In the genomic region with DNA sequence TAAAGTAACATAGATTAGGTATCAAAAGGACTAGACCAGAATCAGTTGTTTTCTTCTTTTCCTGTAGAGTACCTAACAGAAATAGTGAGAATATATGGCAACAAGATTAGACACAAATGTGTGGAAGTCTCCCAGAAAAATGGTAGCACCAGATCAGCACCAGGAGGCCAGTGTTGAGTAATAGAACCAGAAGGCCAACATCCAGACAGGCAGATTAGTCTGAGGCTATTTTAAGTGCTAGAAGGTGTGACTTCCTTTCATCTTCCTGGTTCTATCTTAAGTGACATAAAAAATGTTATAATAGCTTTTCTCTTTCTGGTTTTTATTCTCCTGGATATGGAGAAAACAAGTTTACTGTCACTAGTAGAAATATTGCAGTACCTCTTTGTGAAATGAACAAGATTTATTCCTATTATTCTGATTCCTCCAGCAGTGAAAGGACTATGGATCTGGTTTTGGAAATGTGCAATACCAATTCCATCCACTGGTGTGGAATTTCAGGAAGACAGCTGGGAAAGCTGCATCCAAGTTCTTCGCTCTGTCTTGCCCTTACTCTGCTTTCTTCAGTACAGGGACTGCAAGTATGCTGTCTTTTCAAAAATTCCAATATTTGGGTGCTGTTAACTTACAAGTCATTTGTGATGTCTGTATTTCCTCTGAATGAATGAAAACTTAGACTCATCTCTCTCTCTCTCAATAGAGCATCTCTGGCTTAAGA, we compare ENCODE assay signal across 6 cellular contexts. TPM values are rescaled to one million over a fixed set of nuclear protein-coding genes. Genes with fewer than 3 reads are reported as not detected.
DNase-seq lines count a peak whose midpoint lies in the region; ATAC-seq, FAIRE-seq and TF ChIP-seq lines count a peak whose summit lies in the region.

No MANE protein-coding gene starts in this region.

- H3K4me3 ChIP-seq in keratinocyte (ENCODE audit: control insufficient read depth in 2 of 3, extremely low read depth in 1 of 3, insufficient read depth in 2 of 3, low read depth in 1 of 3, low read length in 3 of 3) (no peak overlapping the region), MG63 (no peak overlapping the region), lower leg skin (ENCODE audit: low read depth, poor library complexity, severe bottlenecking) (no peak overlapping the region)

- H3K27ac ChIP-seq in keratinocyte (ENCODE audit: control insufficient read depth, insufficient read depth, low read length), result no peak overlapping the region

- DNase-seq in Caki2 (ENCODE audit: low read depth) (peak; percentile 3), RKO (ENCODE audit: low spot score) (peak; percentile 49), keratinocyte (ENCODE audit: low read depth, low spot score) (no peak), MG63 (no peak), lower leg skin (ENCODE audit: low spot score in 2 of 2) (no peak)

- no peak overlapping the region for H3K4me2 ChIP-seq in keratinocyte (ENCODE audit: control insufficient read depth, extremely low read depth, insufficient read depth, low read depth, low read length)

- H3K27me3 ChIP-seq in keratinocyte (ENCODE audit: control insufficient read depth, extremely low read depth, insufficient read depth, low read length) (no peaks in the 10 kb centered on the region), MG63 (no peaks in the 10 kb centered on the region)

- H4K20me1 ChIP-seq in keratinocyte (ENCODE audit: control insufficient read depth, extremely low read depth, insufficient read depth, low read length), result no peaks in the 10 kb centered on the region

- ATAC-seq in HG03097 (IDR thresholded peaks at IDR 0.05; ENCODE audit: low FRiP score, unreplicated experiment), result no peak

- no peaks in the 10 kb centered on the region for H3K79me2 ChIP-seq in keratinocyte (ENCODE audit: control insufficient read depth, insufficient read depth, low read length)

- no peaks in the 10 kb centered on the region for H3K4me1 ChIP-seq in keratinocyte (ENCODE audit: control insufficient read depth, extremely low read depth, insufficient read depth, low read length)

- no peaks in the 10 kb centered on the region for H3K9me3 ChIP-seq in keratinocyte (ENCODE audit: control insufficient read depth, low read depth, low read length)
- H3K9me3 ChIP-seq in MG63, result no peaks in the 10 kb centered on the region

- 79 to 81% methylated on average over 1 of the region's 1 CpG for WGBS in lower leg skin, 2 donors

- TF ChIP-seq CTCF in keratinocyte (optimal IDR thresholded peaks at IDR 0.05 in 1 of 3, IDR thresholded peaks at IDR 0.05 in 1 of 3, conservative IDR thresholded peaks at IDR 0.05 in 1 of 3; ENCODE audit: extremely low read depth in 1 of 3, insufficient read depth in 2 of 3, low read length in 3 of 3) (peak; percentile 43 to 60 (median 53)), lower leg skin (IDR thresholded peaks at IDR 0.05) (no peak)

- no peak for FAIRE-seq in keratinocyte (lab: Jason Lieb, UNC)

- in situ Hi-C loops in Caki2 (cut with HindIII; ENCODE audit: low pct_unique_long_range_greater_than_20kb, low sequenced_read_pairs), result no loop called here

- TF ChIP-seq POLR2A in lower leg skin (IDR thresholded peaks at IDR 0.05), result no peak

- no peak overlapping the region for H2AFZ ChIP-seq in keratinocyte (ENCODE audit: control insufficient read depth, low read length)

- no peak overlapping the region for H3K9ac ChIP-seq in keratinocyte (ENCODE audit: control insufficient read depth, extremely low read depth, insufficient read depth, low read length)

- no peaks in the 10 kb centered on the region for H3K9me1 ChIP-seq in keratinocyte (ENCODE audit: control insufficient read depth, extremely low read depth, insufficient read depth, low read length)

- dilution Hi-C loops in keratinocyte (cut with MboI; ENCODE audit: extremely low pct_ligation_motif_present, low sequenced_read_pairs), result no loop called here

- H3K36me3 ChIP-seq in keratinocyte (ENCODE audit: control insufficient read depth in 2 of 2, extremely low read depth in 1 of 2, insufficient read depth in 2 of 2, low read length in 2 of 2), result peaks cover 0 to 4% of the 10 kb centered on the region in 2 experiments
- H3K36me3 ChIP-seq in MG63, result peaks cover 17% of the 10 kb centered on the region

- intact Hi-C loops in lower leg skin (cut with DNase I; ENCODE audit: low total_unique reads), result no loop called here

RNA-seq across cellular contexts. Expression of a gene that starts 39.1 kb away (rescaled TPM):
- total RNA-seq in Caki2 (2014; rRNA removed; shearing (Covaris generic); ENCODE audit: low replicate concordance), result 0.51 and 0.52 TPM in 2 replicates
- polyA plus RNA-seq in keratinocyte, result 2.1 to 3.6 TPM (median 2.4 TPM) in 3 replicates
- 1.5 TPM for polyA plus RNA-seq in keratinocyte (2011; ENCODE audit: low read depth)
- polyA plus RNA-seq in keratinocyte (2011; cell fraction: cytosol; rRNA removed), result 1.4 and 3.2 TPM in 2 replicates
- polyA plus RNA-seq in keratinocyte (2011; cell fraction: nucleus; rRNA removed), result 2.9 and 3.5 TPM in 2 replicates
- 1.1 and 2.1 TPM in 2 replicates for polyA plus RNA-seq in keratinocyte (2012; ENCODE audit: low replicate concordance)
- polyA minus RNA-seq in keratinocyte, result 0.36 to 2.1 TPM in 2 of 3 replicates, not detected in the other
- not detected for polyA minus RNA-seq in keratinocyte (2011; cell fraction: cytosol; rRNA and poly(A)+ RNA removed)
- polyA minus RNA-seq in keratinocyte (2011; cell fraction: nucleus; rRNA and poly(A)+ RNA removed), result 0.74 and 1.0 TPM in 2 replicates
- total RNA-seq in MG63 (2014; rRNA removed; shearing (Covaris generic); ENCODE audit: low replicate concordance), result 2.2 and 4.7 TPM in 2 replicates
- 1 to 10 TPM; 2.0 to 4.4 (median 2.6) TPM for total RNA-seq in lower leg skin

RNA-seq across cellular contexts. Expression of a gene that starts 39.1 kb away (rescaled TPM):
- total RNA-seq in Caki2 (2014; rRNA removed; shearing (Covaris generic); ENCODE audit: low replicate concordance), result 22.2 and 32.8 TPM in 2 replicates
- 10.7 to 22.2 TPM (median 19.1 TPM) in 3 replicates for polyA plus RNA-seq in keratinocyte
- polyA plus RNA-seq in keratinocyte (2011; ENCODE audit: low read depth), result 5.1 TPM
- polyA plus RNA-seq in keratinocyte (2011; cell fraction: cytosol; rRNA removed), result 7.6 and 15.9 TPM in 2 replicates
- polyA plus RNA-seq in keratinocyte (2011; cell fraction: nucleus; rRNA removed), result 14.9 and 19.1 TPM in 2 replicates
- polyA plus RNA-seq in keratinocyte (2012; ENCODE audit: low replicate concordance), result 10.2 and 13.6 TPM in 2 replicates
- 3.7 to 10.6 TPM (median 6.7 TPM) in 3 replicates for polyA minus RNA-seq in keratinocyte
- 3.5 TPM for polyA minus RNA-seq in keratinocyte (2011; cell fraction: cytosol; rRNA and poly(A)+ RNA removed)
- polyA minus RNA-seq in keratinocyte (2011; cell fraction: nucleus; rRNA and poly(A)+ RNA removed), result 5.1 and 11.9 TPM in 2 replicates
- total RNA-seq in MG63 (2014; rRNA removed; shearing (Covaris generic); ENCODE audit: low replicate concordance), result 14.7 and 18.8 TPM in 2 replicates
- 10 to 100 TPM; 11.4 to 18.1 (median 14.2) TPM for total RNA-seq in lower leg skin

RNA-seq across cellular contexts. Expression of a gene that starts 39.8 kb away (rescaled TPM):
- 3.9 and 9.7 TPM in 2 replicates for total RNA-seq in Caki2 (2014; rRNA removed; shearing (Covaris generic); ENCODE audit: low replicate concordance)
- 5.6 to 8.3 TPM (median 7.8 TPM) in 3 replicates for polyA plus RNA-seq in keratinocyte
- 18.4 TPM for polyA plus RNA-seq in keratinocyte (2011; ENCODE audit: low read depth)
- 3.1 and 5.9 TPM in 2 replicates for polyA plus RNA-seq in keratinocyte (2011; cell fraction: cytosol; rRNA removed)
- polyA plus RNA-seq in keratinocyte (2011; cell fraction: nucleus; rRNA removed), result 7.8 and 9.4 TPM in 2 replicates
- polyA plus RNA-seq in keratinocyte (2012; ENCODE audit: low replicate concordance), result 4.5 and 13.1 TPM in 2 replicates
- 3.8 to 21.0 TPM (median 19.8 TPM) in 3 replicates for polyA minus RNA-seq in keratinocyte
- polyA minus RNA-seq in keratinocyte (2011; cell fraction: cytosol; rRNA and poly(A)+ RNA removed), result 8.4 TPM
- 12.3 and 24.7 TPM in 2 replicates for polyA minus RNA-seq in keratinocyte (2011; cell fraction: nucleus; rRNA and poly(A)+ RNA removed)
- total RNA-seq in MG63 (2014; rRNA removed; shearing (Covaris generic); ENCODE audit: low replicate concordance), result 4.3 and 17.9 TPM in 2 replicates
- 10 to 100 TPM; 13.9 to 20.4 (median 14.8) TPM for total RNA-seq in lower leg skin

RNA-seq across cellular contexts. Expression of a gene that starts 57.9 kb away (rescaled TPM):
- 5.3 and 9.8 TPM in 2 replicates for total RNA-seq in Caki2 (2014; rRNA removed; shearing (Covaris generic); ENCODE audit: low replicate concordance)
- polyA plus RNA-seq in keratinocyte, result 4.5 to 10.4 TPM (median 5.9 TPM) in 3 replicates
- polyA plus RNA-seq in keratinocyte (2011; ENCODE audit: low read depth), result 3.5 TPM
- 5.6 and 10.0 TPM in 2 replicates for polyA plus RNA-seq in keratinocyte (2011; cell fraction: cytosol; rRNA removed)
- 5.0 and 5.3 TPM in 2 replicates for polyA plus RNA-seq in keratinocyte (2011; cell fraction: nucleus; rRNA removed)
- polyA plus RNA-seq in keratinocyte (2012; ENCODE audit: low replicate concordance), result 3.3 and 6.1 TPM in 2 replicates
- 2.5 to 8.9 TPM (median 5.6 TPM) in 3 replicates for polyA minus RNA-seq in keratinocyte
- 6.7 TPM for polyA minus RNA-seq in keratinocyte (2011; cell fraction: cytosol; rRNA and poly(A)+ RNA removed)
- 3.6 and 9.3 TPM in 2 replicates for polyA minus RNA-seq in keratinocyte (2011; cell fraction: nucleus; rRNA and poly(A)+ RNA removed)
- total RNA-seq in MG63 (2014; rRNA removed; shearing (Covaris generic); ENCODE audit: low replicate concordance), result 11.3 and 30.2 TPM in 2 replicates
- 1 to 10 TPM; 5.8 to 6.4 (median 6.0) TPM for total RNA-seq in lower leg skin

RNA-seq across cellular contexts. Expression of a gene that starts 58.0 kb away (rescaled TPM):
- total RNA-seq in Caki2 (2014; rRNA removed; shearing (Covaris generic); ENCODE audit: low replicate concordance), result 51.3 and 61.0 TPM in 2 replicates
- 14.4 to 26.1 TPM (median 25.4 TPM) in 3 replicates for polyA plus RNA-seq in keratinocyte
- polyA plus RNA-seq in keratinocyte (2011; ENCODE audit: low read depth), result 25.9 TPM
- 13.0 and 19.8 TPM in 2 replicates for polyA plus RNA-seq in keratinocyte (2011; cell fraction: cytosol; rRNA removed)
- 13.2 and 18.6 TPM in 2 replicates for polyA plus RNA-seq in keratinocyte (2011; cell fraction: nucleus; rRNA removed)
- polyA plus RNA-seq in keratinocyte (2012; ENCODE audit: low replicate concordance), result 12.7 and 21.6 TPM in 2 replicates
- polyA minus RNA-seq in keratinocyte, result 30.2 to 38.8 TPM (median 38.1 TPM) in 3 replicates
- polyA minus RNA-seq in keratinocyte (2011; cell fraction: cytosol; rRNA and poly(A)+ RNA removed), result 23.2 TPM
- 12.6 and 22.1 TPM in 2 replicates for polyA minus RNA-seq in keratinocyte (2011; cell fraction: nucleus; rRNA and poly(A)+ RNA removed)
- total RNA-seq in MG63 (2014; rRNA removed; shearing (Covaris generic); ENCODE audit: low replicate concordance), result 47.8 and 64.6 TPM in 2 replicates
- total RNA-seq in lower leg skin, result 10 to 100 TPM; 14.0 to 18.8 (median 16.4) TPM

Comparison
In these comparisons a context has a peak if more than half of its experiments do, and no peak if none do; other contexts are left out.
1. DNase-seq: peak in Caki2 (single experiment) and RKO (single experiment); none in keratinocyte (single experiment), MG63 (single experiment) and lower leg skin (0 of 2).
2. CTCF ChIP-seq: peak in keratinocyte (3 of 3); none in lower leg skin (0 of 3).